In the genomic region with DNA sequence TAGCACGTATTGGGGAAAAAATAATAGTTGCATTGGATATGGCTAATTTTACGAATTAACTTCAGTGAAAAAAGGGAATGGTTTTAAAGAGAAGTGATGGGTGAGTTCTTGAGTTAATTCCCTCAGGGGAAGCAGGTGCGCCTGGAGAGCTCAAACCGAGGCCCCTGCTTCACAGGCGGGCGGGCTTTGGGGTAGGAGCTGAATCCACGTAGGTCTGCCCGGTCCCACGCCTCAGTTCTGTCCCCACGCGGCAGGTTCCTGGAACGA, we compare ENCODE assay signal across 8 cellular contexts. TPM values are rescaled to one million over a fixed set of nuclear protein-coding genes. Genes with fewer than 3 reads are reported as not detected.
A peak's percentile ranks its signal among the peaks of the same experiment; 100 is the strongest.
DNase-seq lines count a peak whose midpoint lies in the region; TF ChIP-seq lines count a peak whose summit lies in the region.

No MANE protein-coding gene starts in this region.

- H3K4me3 Mint-ChIP-seq in nephron progenitor cell = peak overlapping the region; percentile 72

- no peaks in the 10 kb centered on the region for H4K20me1 ChIP-seq in Karpas-422 (ENCODE audit: insufficient read depth, low read depth, low read length)

- no peaks in the 10 kb centered on the region for H3K9me2 ChIP-seq in Karpas-422 (replicated peaks; ENCODE audit: insufficient read depth, low read length)

- peak overlapping the region; percentile 67; the same call in 1 of the 2 replicates for H3K4me3 ChIP-seq in Karpas-422 (ENCODE audit: low read length)
- H3K4me3 ChIP-seq in choroid plexus epithelial cell (ENCODE audit: low read depth, low read length) = peak overlapping the region; percentile 72

- H3K27me3 ChIP-seq in Karpas-422 (ENCODE audit: low read length) = no peaks in the 10 kb centered on the region

- peak overlapping the region; percentile 73 for H3K4me2 ChIP-seq in Karpas-422 (ENCODE audit: low read depth, low read length, poor library complexity, severe bottlenecking)

- H3K36me3 ChIP-seq in Karpas-422 (ENCODE audit: insufficient read depth, low read length) = no peaks in the 10 kb centered on the region

- H3K9me3 Mint-ChIP-seq in nephron progenitor cell = no peaks in the 10 kb centered on the region

- DNase-seq in Karpas-422 (no peak), choroid plexus epithelial cell (ENCODE audit: low read depth) (no peak), nephron progenitor cell (no peak), NCI-H2227 (lab: John Stamatoyannopoulos, UW; ENCODE audit: unreplicated experiment) (no peak), NCI-H774 (lab: John Stamatoyannopoulos, UW) (no peak), hypothalamus (lab: John Stamatoyannopoulos, UW) (no peak)
- no peak for DNase-seq in activated effector memory CD4-positive, alpha-beta T cell treated with anti-CD3 and anti-CD28 coated beads, Interleukin-2, amount 50 U/mL, for 16 hours

- no peaks in the 10 kb centered on the region for H3K79me2 ChIP-seq in Karpas-422 (ENCODE audit: low read length)

- no peak overlapping the region for H3K27ac Mint-ChIP-seq in nephron progenitor cell

- peak overlapping the region; percentile 91 for H3K27ac ChIP-seq in C4-2B
- no peak overlapping the region for H3K27ac ChIP-seq in Karpas-422 (ENCODE audit: low read length)

- peaks cover 38% of the 10 kb centered on the region for H3K4me1 ChIP-seq in Karpas-422 (ENCODE audit: low read length)

- peaks cover under 1% of the 10 kb centered on the region for H3K36me3 Mint-ChIP-seq in nephron progenitor cell (ENCODE audit: low read depth)

- peak overlapping the region; percentile 55 for H3K9ac ChIP-seq in Karpas-422 (ENCODE audit: low read length)

- peaks cover 13% of the 10 kb centered on the region for H3K27me3 Mint-ChIP-seq in nephron progenitor cell (ENCODE audit: low read depth, poor library complexity)

- no peak for TF ChIP-seq CTCF in C4-2B (conservative IDR thresholded peaks at IDR 0.05)
- no peak for TF ChIP-seq CTCF in choroid plexus epithelial cell (conservative IDR thresholded peaks at IDR 0.05; ENCODE audit: low read depth, low read length)
- TF ChIP-seq CTCF in nephron progenitor cell (IDR thresholded peaks at IDR 0.05) = no peak

- no peaks in the 10 kb centered on the region for H3K9me3 ChIP-seq in Karpas-422 (ENCODE audit: low read length)

- H2AFZ ChIP-seq in Karpas-422 (ENCODE audit: low read length) = peak overlapping the region; percentile 69; the same call in 1 of the 2 replicates

- H3K4me1 Mint-ChIP-seq in nephron progenitor cell = peaks cover 15% of the 10 kb centered on the region

RNA-seq across cellular contexts. Expression of a gene that starts 44.1 kb away (rescaled TPM):
- 24.0 and 34.3 TPM in 2 replicates for total RNA-seq in Karpas-422 (2014; rRNA removed; shearing (Covaris generic); ENCODE audit: low replicate concordance)
